Comparison of ENCODE assay signal across 1 cellular context in genomic region chr18:41906528-41907256, GRCh38.
TF ChIP-seq lines count a peak whose summit lies in the region.

No MANE protein-coding gene starts in this region.

TF ChIP-seq in GM23338, 12 proteins besides CTCF, POLR2A, EP300 and RAD21 (continued from another document):
- no peak for TF ChIP-seq REST (IDR thresholded peaks at IDR 0.05; ENCODE audit: unreplicated experiment)
